In the genomic region with DNA sequence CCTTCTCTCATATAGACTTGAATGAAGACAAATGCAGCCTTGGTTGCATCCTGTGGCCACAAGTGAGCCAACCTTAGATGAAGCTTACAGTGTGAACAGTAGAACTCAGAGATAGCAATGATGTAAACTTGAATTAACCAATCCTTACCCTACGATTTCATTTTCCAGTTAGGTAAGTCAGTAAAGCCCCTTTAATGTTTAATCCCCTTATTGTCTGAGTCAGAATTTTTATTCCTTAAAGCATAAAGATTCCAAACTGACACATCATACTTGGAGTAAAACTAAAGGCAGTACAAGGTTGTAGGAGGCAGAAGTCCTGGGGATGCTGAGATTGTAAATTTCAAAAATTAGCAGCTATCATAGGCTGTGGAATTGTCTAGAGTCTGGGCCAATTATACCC, we compare ENCODE assay signal across 16 cellular contexts.
DNase-seq lines count a peak whose midpoint lies in the region; ATAC-seq and TF ChIP-seq lines count a peak whose summit lies in the region.
"Had no signal": no experiment of that assay in that cellular context is flagged by ENCODE, and none has a peak within 500 bp of the region (broad histone marks: within the 10 kb centered on the region; RNA-seq: fewer than 3 reads in every experiment).

No MANE protein-coding gene starts in this region.

- ATAC-seq in PC-3 = peak; percentile 33; the same call in 1 of the 2 replicates
- ATAC-seq in HG03520 (IDR thresholded peaks at IDR 0.05; ENCODE audit: unreplicated experiment) = no peak
- ATAC-seq: CD8-positive, alpha-beta T cell had no signal

- H3K27me3 ChIP-seq in PC-3 (ENCODE audit: low read length) = no peaks in the 10 kb centered on the region
- H3K27me3 ChIP-seq: BLaER1 treated with 17β-estradiol and CSF1 and Interleukin-3, amounts not matched to agents 10 nM and 100 nM had no signal

- no peak overlapping the region for H2AFZ ChIP-seq in PC-3 (ENCODE audit: low read length)

- DNase-seq in EL (peak; percentile 9), PC-3 (peak; percentile 14), epithelial cell of proximal tubule (ENCODE audit: low read depth) (peak; percentile 19), CD1c-positive myeloid dendritic cell (ENCODE audit: extremely low spot score) (no peak), ecto neural progenitor cell (ENCODE audit: low spot score) (no peak), GM03348 (ENCODE audit: low spot score) (no peak)
- DNase-seq: CD8-positive, alpha-beta T cell; KBM-7; NCI-H1092 treated with DMSO at 0.1 percent for 48 hours; NCI-H1436 treated with DMSO at 0.1 percent for 48 hours; NCI-H2029 treated with DMSO at 0.1 percent for 48 hours; NCI-H446; NCI-H526; SHP77 had no signal

- CTCF ChIA-PET in PC-3 (lab: Charles Lee) = no interaction called here

- intact Hi-C loops in PC-3 (cut with micrococcal nuclease) = loop anchor here (5.0 kb wide), 1 partner anchor 444 kb away; no protein-coding TSS in a partner anchor

- TF ChIP-seq CTCF in PC-3 (conservative IDR thresholded peaks at IDR 0.05; ENCODE audit: low read depth, low read length) (no peak), epithelial cell of proximal tubule (conservative IDR thresholded peaks at IDR 0.05; ENCODE audit: low read depth, low read length) (no peak)

- H3K9ac ChIP-seq in PC-3 (ENCODE audit: low read length) = no peak overlapping the region
- H3K9ac ChIP-seq: BLaER1 treated with 17β-estradiol and CSF1 and Interleukin-3, amounts not matched to agents 10 nM and 100 nM had no signal

- H3K4me1 ChIP-seq in PC-3 (ENCODE audit: insufficient read depth, low read length) = no peaks in the 10 kb centered on the region
- H3K4me1 ChIP-seq: BLaER1 treated with 17β-estradiol and CSF1 and Interleukin-3, amounts not matched to agents 10 nM and 100 nM had no signal

- no peak overlapping the region for H3K4me3 ChIP-seq in PC-3 (ENCODE audit: low read length)
- no peak overlapping the region for H3K4me3 ChIP-seq in epithelial cell of proximal tubule (ENCODE audit: low read depth, low read length)
- H3K4me3 ChIP-seq: BLaER1 treated with 17β-estradiol and CSF1 and Interleukin-3, amounts not matched to agents 10 nM and 100 nM had no signal

- H3K9me2 ChIP-seq in PC-3 (replicated peaks; ENCODE audit: low read length) = no peaks in the 10 kb centered on the region

- H3K36me3 ChIP-seq in PC-3 (ENCODE audit: low read depth, low read length) = no peaks in the 10 kb centered on the region
- H3K36me3 ChIP-seq: BLaER1 treated with 17β-estradiol and CSF1 and Interleukin-3, amounts not matched to agents 10 nM and 100 nM had no signal

- no peak overlapping the region for H3K27ac ChIP-seq in PC-3 (ENCODE audit: low read length)
- H3K27ac ChIP-seq: BLaER1 treated with 17β-estradiol and CSF1 and Interleukin-3, amounts not matched to agents 10 nM and 100 nM had no signal

- no peaks in the 10 kb centered on the region for H3K9me3 ChIP-seq in PC-3 (ENCODE audit: low read length)
- H3K9me3 ChIP-seq: BLaER1 treated with 17β-estradiol and CSF1 and Interleukin-3, amounts not matched to agents 10 nM and 100 nM had no signal

- H3K4me2 ChIP-seq in PC-3 (ENCODE audit: low read length) = no peak overlapping the region
- H3K4me2 ChIP-seq: BLaER1 treated with 17β-estradiol and CSF1 and Interleukin-3, amounts not matched to agents 10 nM and 100 nM had no signal

- no peaks in the 10 kb centered on the region for H3K79me2 ChIP-seq in PC-3 (ENCODE audit: low read length)

- BruUV-seq in PC-3 (replicated peaks; lab: Mats Ljungman, UMichigan) = no TSS peak

- H4K20me1 ChIP-seq in PC-3 (ENCODE audit: low read length) = no peaks in the 10 kb centered on the region
- H4K20me1 ChIP-seq: BLaER1 treated with 17β-estradiol and CSF1 and Interleukin-3, amounts not matched to agents 10 nM and 100 nM had no signal

- no peaks in the 10 kb centered on the region for H3F3A ChIP-seq in PC-3 (ENCODE audit: low read length, unreplicated experiment)

- POLR2A ChIA-PET in PC-3 (lab: Charles Lee; ENCODE audit: unreplicated experiment) = interaction anchor here (0.6 kb wide), 1 partner anchor 84 kb away, joined by 3 read pairs; no protein-coding TSS in a partner anchor

Comparison
In these comparisons a context has a peak if more than half of its experiments do, and no peak if none do; other contexts are left out.
1. DNase-seq: peak in EL (single experiment), PC-3 (single experiment) and epithelial cell of proximal tubule (single experiment); none in CD1c-positive myeloid dendritic cell (single experiment), ecto neural progenitor cell (single experiment) and GM03348 (single experiment).